Comparison of ENCODE assay signal across 1 cellular context in genomic region chr7:120950539-120951308, GRCh38.
TF ChIP-seq lines count a peak whose summit lies in the region.

Gene ING3, plus strand, starts transcription at chr7:120950777. Its CDS starts 120 bp downstream, at chr7:120950897.

TF ChIP-seq in K562, 482 proteins besides CTCF, POLR2A, EP300 and RAD21 (continued from another document and continues in another):
- peak in 1 of 2 experiments; percentile 10; a peak in 1 of 4 replicates for TF ChIP-seq ZMIZ1 (IDR thresholded peaks at IDR 0.05; ENCODE audit: low read depth in 2 of 2, low read length in 2 of 2)
- TF ChIP-seq ZBTB43 (CRISPR knock-in tag; IDR thresholded peaks at IDR 0.05), result peak; percentile 65; the same call in 1 of the 2 replicates
- TF ChIP-seq CBX8 (IDR thresholded peaks at IDR 0.05; ENCODE audit: borderline replicate concordance, extremely low read depth, low read depth, low read length, poor library complexity, severe bottlenecking), result no peak
- peak; percentile 99 for TF ChIP-seq CXXC5 (CRISPR knock-in tag; IDR thresholded peaks at IDR 0.05)
- peak; percentile 90 for TF ChIP-seq POLR2B (IDR thresholded peaks at IDR 0.05; ENCODE audit: low read depth, partially characterized antibody)
- TF ChIP-seq SRSF7 (optimal IDR thresholded peaks at IDR 0.05; ENCODE audit: low read depth, low read length), result no peak
- no peak for TF ChIP-seq ZNF586 (CRISPR knock-in tag; conservative IDR thresholded peaks at IDR 0.05)
- TF ChIP-seq CREM (IDR thresholded peaks at IDR 0.05; ENCODE audit: low read depth), result peak; percentile 99
- no peak for TF ChIP-seq BRF1 (IDR thresholded peaks at IDR 0.05; ENCODE audit: borderline replicate concordance, extremely low read depth, insufficient read length)
- TF ChIP-seq SNRNP70 (optimal IDR thresholded peaks at IDR 0.05; ENCODE audit: low read depth, low read length), result no peak
- TF ChIP-seq ZNF449 (CRISPR knock-in tag; IDR thresholded peaks at IDR 0.05), result no peak
- no peak for TF ChIP-seq HMG20B (CRISPR knock-in tag; IDR thresholded peaks at IDR 0.05)
- no peak for TF ChIP-seq DLX4 (CRISPR knock-in tag; IDR thresholded peaks at IDR 0.05)
- peak; percentile 61; the same call in 1 of the 2 replicates for TF ChIP-seq MXI1 (IDR thresholded peaks at IDR 0.05; ENCODE audit: low read depth, low read length)
- TF ChIP-seq RBFOX2 (IDR thresholded peaks at IDR 0.05; ENCODE audit: low read depth, low read length), result peak; percentile 97
- TF ChIP-seq ZNF830 (CRISPR knock-in tag; IDR thresholded peaks at IDR 0.05), result no peak
- 0 out of 2 replicates have a peak, but pooled peaks have one; percentile 38 for TF ChIP-seq HINFP (tag; conservative IDR thresholded peaks at IDR 0.05; ENCODE audit: low read depth)
- peak; percentile 32; the same call in 1 of the 2 replicates for TF ChIP-seq RFX5 (IDR thresholded peaks at IDR 0.05; ENCODE audit: low read depth, low read length)
- no peak for TF ChIP-seq CREBBP (IDR thresholded peaks at IDR 0.05; ENCODE audit: low read depth, low read length)
- TF ChIP-seq HDAC8 (tag; IDR thresholded peaks at IDR 0.05), result no peak
- TF ChIP-seq E2F3 (CRISPR knock-in tag; IDR thresholded peaks at IDR 0.05), result peak; percentile 68; the same call in 1 of the 2 replicates
- peak; percentile 31 for TF ChIP-seq NEUROD1 (IDR thresholded peaks at IDR 0.05; ENCODE audit: borderline replicate concordance, low read depth, low read length, partially characterized antibody)
- TF ChIP-seq ZNF609 (CRISPR knock-in tag; IDR thresholded peaks at IDR 0.05; ENCODE audit: borderline replicate concordance), result peak; percentile 76; the same call in 1 of the 2 replicates
- TF ChIP-seq TFAP4 (CRISPR knock-in tag; IDR thresholded peaks at IDR 0.05; ENCODE audit: borderline replicate concordance), result peak; percentile 60
- TF ChIP-seq ZNF12 (CRISPR knock-in tag; IDR thresholded peaks at IDR 0.05), result peak; percentile 70; the same call in 1 of the 2 replicates
- peak; percentile 88 for TF ChIP-seq SAFB (IDR thresholded peaks at IDR 0.05; ENCODE audit: borderline replicate concordance, low read depth, low read length)
- peak; percentile 44; the same call in 1 of the 2 replicates for TF ChIP-seq ETV5 (CRISPR knock-in tag; IDR thresholded peaks at IDR 0.05; ENCODE audit: low read depth)
- peak; percentile 95 for TF ChIP-seq BRD4 (IDR thresholded peaks at IDR 0.05)
- 0 out of 2 replicates have a peak, but pooled peaks have one; percentile 48 for TF ChIP-seq THAP12 (CRISPR knock-in tag; IDR thresholded peaks at IDR 0.05)
- peak; percentile 85 to 100 for TF ChIP-seq AFF1 (IDR thresholded peaks at IDR 0.05; ENCODE audit: low read depth in 1 of 2, partially characterized antibody in 2 of 2)
- TF ChIP-seq PYGO2 (tag; IDR thresholded peaks at IDR 0.05), result peak; percentile 35; the same call in 1 of the 2 replicates
- TF ChIP-seq ZBTB17 (CRISPR knock-in tag; IDR thresholded peaks at IDR 0.05), result 0 out of 2 replicates have a peak, but pooled peaks have one; percentile 7
- TF ChIP-seq MYC (IDR thresholded peaks at IDR 0.05; ENCODE audit: low read depth, low read length), result peak; percentile 88
- TF ChIP-seq MYC (CRISPR knock-in tag; IDR thresholded peaks at IDR 0.05; ENCODE audit: borderline replicate concordance, low read depth), result peak; percentile 70; the same call in 1 of the 2 replicates
